Comparison of ENCODE assay signal across 8 cellular contexts in genomic region chr19:14515501-14516047, GRCh38. TPM values are rescaled to one million over a fixed set of nuclear protein-coding genes. Genes with fewer than 3 reads are reported as not detected.
A peak's percentile ranks its signal among the peaks of the same experiment; 100 is the strongest.
DNase-seq lines count a peak whose midpoint lies in the region; TF ChIP-seq lines count a peak whose summit lies in the region.

No MANE protein-coding gene starts in this region.

- intact Hi-C loops in activated CD4-positive, alpha-beta T cell treated with anti-CD3 and anti-CD28 coated beads, Interleukin-2, amount 10 ng/mL, durations not matched to agents 24 days and 14 days (cut with micrococcal nuclease): no loop called here

- H3K36me3 Mint-ChIP-seq in activated CD4-positive, alpha-beta T cell treated with anti-CD3 and anti-CD28 coated beads, Interleukin-2, amount 10 ng/mL, durations not matched to agents 24 days and 14 days (ENCODE audit: low read depth): peaks cover 44% of the 10 kb centered on the region

- H3K9me3 Mint-ChIP-seq in activated CD4-positive, alpha-beta T cell treated with anti-CD3 and anti-CD28 coated beads, Interleukin-2, amount 10 ng/mL, durations not matched to agents 24 days and 14 days: no peaks in the 10 kb centered on the region

- H3K4me1 Mint-ChIP-seq in activated CD4-positive, alpha-beta T cell treated with anti-CD3 and anti-CD28 coated beads, Interleukin-2, amount 10 ng/mL, durations not matched to agents 24 days and 14 days: peaks cover 54% of the 10 kb centered on the region

- no peak for TF ChIP-seq RAD21 in liver (IDR thresholded peaks at IDR 0.05)

- peak overlapping the region in 1 of 2 donors; percentile 69 for H3K9ac ChIP-seq in liver (ENCODE audit: low read depth in 1 of 2, low read length in 2 of 2)

- no peaks in the 10 kb centered on the region for H3K27me3 Mint-ChIP-seq in activated CD4-positive, alpha-beta T cell treated with anti-CD3 and anti-CD28 coated beads, Interleukin-2, amount 10 ng/mL, durations not matched to agents 24 days and 14 days

- peaks cover 27 to 65% (median 40%) of the 10 kb centered on the region in 4 donors for H3K4me1 ChIP-seq in liver (ENCODE audit: control insufficient read depth in 4 of 4, insufficient read depth in 4 of 4, low read length in 3 of 4)

- H3K27ac Mint-ChIP-seq in activated CD4-positive, alpha-beta T cell treated with anti-CD3 and anti-CD28 coated beads, Interleukin-2, amount 10 ng/mL, durations not matched to agents 24 days and 14 days: peak overlapping the region; percentile 39

- in situ Hi-C loops in astrocyte of the spinal cord (cut with HindIII; ENCODE audit: low sequenced_read_pairs): no loop called here

- WGBS in liver: 49% methylated on average over 8 of the region's 8 CpGs

- H3K36me3 ChIP-seq in liver (ENCODE audit: control insufficient read depth in 4 of 4, insufficient read depth in 3 of 4, low read depth in 1 of 4, low read length in 3 of 4): peaks cover 8 to 22% (median 14%) of the 10 kb centered on the region in 4 donors

- no peaks in the 10 kb centered on the region for H3K9me3 ChIP-seq in liver (ENCODE audit: control insufficient read depth in 4 of 4, low read length in 3 of 4)

- TF ChIP-seq CTCF in astrocyte of the spinal cord (IDR thresholded peaks at IDR 0.05; ENCODE audit: low read depth, low read length) (no peak), liver (IDR thresholded peaks at IDR 0.05; ENCODE audit: low read depth, low read length, missing input control) (no peak)

- H3K27me3 ChIP-seq in liver (ENCODE audit: control insufficient read depth in 4 of 4, insufficient read depth in 4 of 4, low read length in 3 of 4): no peaks in the 10 kb centered on the region

- H3K27ac ChIP-seq in liver (ENCODE audit: low read depth in 1 of 2, low read length in 2 of 2): peak overlapping the region; percentile 3 to 98
- peak overlapping the region; percentile 100 for H3K27ac ChIP-seq in substantia nigra (ENCODE audit: low read depth, low read length, poor library complexity, severe bottlenecking)

- H3K4me3 Mint-ChIP-seq in activated CD4-positive, alpha-beta T cell treated with anti-CD3 and anti-CD28 coated beads, Interleukin-2, amount 10 ng/mL, durations not matched to agents 24 days and 14 days: peak overlapping the region; percentile 90

- DNase-seq in activated CD4-positive, alpha-beta T cell treated with anti-CD3 and anti-CD28 coated beads, Interleukin-2, amount 10 ng/mL, durations not matched to agents 24 days and 14 days: peak; percentile 71
- no peak for DNase-seq in activated CD4-positive, alpha-beta T cell treated with anti-CD3 and anti-CD28 coated beads for 48 hours
- DNase-seq in astrocyte of the spinal cord (ENCODE audit: low read depth, low spot score) (no peak), substantia nigra (lab: John Stamatoyannopoulos, UW) (peak in 15 of 49 donors; percentile 1 to 74 (median 28)), RKO (ENCODE audit: low spot score) (no peak), HUDEP-2 (lab: John Stamatoyannopoulos, UW; ENCODE audit: unreplicated experiment in 76 of 76) (no peak), SKM-1 treated with dmso at 0.1 percent for 144 hours (lab: John Stamatoyannopoulos, UW; ENCODE audit: unreplicated experiment) (no peak)

- H3K4me3 ChIP-seq in astrocyte of the spinal cord (ENCODE audit: low read depth, low read length) (peak overlapping the region; percentile 68), liver (ENCODE audit: low read depth in 1 of 3, low read length in 3 of 3) (peak overlapping the region; percentile 73 to 95 (median 87))

TF ChIP-seq in liver, 16 proteins besides CTCF, POLR2A, EP300 and RAD21:
- TF ChIP-seq FOXA2 (IDR thresholded peaks at IDR 0.05): no peak
- no peak for TF ChIP-seq TAF1 (conservative IDR thresholded peaks at IDR 0.05)
- TF ChIP-seq MAX (IDR thresholded peaks at IDR 0.05): no peak
- no peak for TF ChIP-seq GABPA (IDR thresholded peaks at IDR 0.05 in 1 of 2, conservative IDR thresholded peaks at IDR 0.05 in 1 of 2)
- TF ChIP-seq EGR1 (IDR thresholded peaks at IDR 0.05; ENCODE audit: low read depth in 2 of 2): no peak
- no peak for TF ChIP-seq YY1 (IDR thresholded peaks at IDR 0.05)
- TF ChIP-seq SP1 (IDR thresholded peaks at IDR 0.05): no peak
- TF ChIP-seq REST (IDR thresholded peaks at IDR 0.05): no peak
- no peak for TF ChIP-seq JUND (IDR thresholded peaks at IDR 0.05)
- TF ChIP-seq RXRA (IDR thresholded peaks at IDR 0.05): no peak
- no peak for TF ChIP-seq ATF3 (IDR thresholded peaks at IDR 0.05)

RNA-seq across cellular contexts. Expression of gene DNAJB1, which starts 2.6 kb away (rescaled TPM):
- 117 and 126 TPM in 2 replicates for total RNA-seq in activated CD4-positive, alpha-beta T cell treated with anti-CD3 and anti-CD28 coated beads, Interleukin-2, amount 10 ng/mL, durations not matched to agents 24 days and 14 days
- 10 to 100 TPM; 32.5 to 43.0 TPM for total RNA-seq in liver
- 10 to 100 TPM; 29.4 to 36.5 TPM for polyA plus RNA-seq in liver

RNA-seq across cellular contexts. Expression of gene TECR, which starts 13.8 kb away (rescaled TPM):
- 108 and 119 TPM in 2 replicates for total RNA-seq in activated CD4-positive, alpha-beta T cell treated with anti-CD3 and anti-CD28 coated beads, Interleukin-2, amount 10 ng/mL, durations not matched to agents 24 days and 14 days
- 10 to 100 TPM; 26.4 to 35.3 TPM for total RNA-seq in liver
- 100 to 1,000 TPM in 1 of 2 donors, 10 to 100 TPM in 1; 86.3 to 157 TPM for polyA plus RNA-seq in liver

RNA-seq across cellular contexts. Expression of gene GIPC1, which starts 19.6 kb away (rescaled TPM):
- total RNA-seq in activated CD4-positive, alpha-beta T cell treated with anti-CD3 and anti-CD28 coated beads, Interleukin-2, amount 10 ng/mL, durations not matched to agents 24 days and 14 days: 39.9 and 40.1 TPM in 2 replicates
- 10 to 100 TPM; 18.4 to 31.7 TPM for total RNA-seq in liver
- polyA plus RNA-seq in liver: 10 to 100 TPM; 19.4 to 34.5 TPM

RNA-seq across cellular contexts. Expression of gene PTGER1, which starts 40.4 kb away (rescaled TPM):
- 0.78 and 1.1 TPM in 2 replicates for total RNA-seq in activated CD4-positive, alpha-beta T cell treated with anti-CD3 and anti-CD28 coated beads, Interleukin-2, amount 10 ng/mL, durations not matched to agents 24 days and 14 days
- total RNA-seq in liver: under 1 TPM in 1 of 2 donors, not detected in 1; 0.42 TPM
- polyA plus RNA-seq in liver: under 1 TPM; 0.15 to 0.22 TPM

RNA-seq across cellular contexts. Expression of gene NDUFB7, which starts 56.3 kb away (rescaled TPM):
- total RNA-seq in activated CD4-positive, alpha-beta T cell treated with anti-CD3 and anti-CD28 coated beads, Interleukin-2, amount 10 ng/mL, durations not matched to agents 24 days and 14 days: 129 and 132 TPM in 2 replicates
- 100 to 1,000 TPM; 110 to 222 TPM for total RNA-seq in liver
- 100 to 1,000 TPM; 282 to 293 TPM for polyA plus RNA-seq in liver
